Comparison of ENCODE assay signal across 24 cellular contexts in genomic region chr10:45404770-45405120, GRCh38. TPM values are rescaled to one million over a fixed set of nuclear protein-coding genes. Genes with fewer than 3 reads are reported as not detected.
A peak's percentile ranks its signal among the peaks of the same experiment; 100 is the strongest.
DNase-seq lines count a peak whose midpoint lies in the region; ATAC-seq and TF ChIP-seq lines count a peak whose summit lies in the region.
"Had no signal": no experiment of that assay in that cellular context is flagged by ENCODE, and none has a peak within 500 bp of the region (broad histone marks: within the 10 kb centered on the region; RNA-seq: fewer than 3 reads in every experiment).

No MANE protein-coding gene starts in this region.

- peaks cover 85% of the 10 kb centered on the region for H3K4me1 Mint-ChIP-seq in dendritic cell treated with granulocyte-macrophage colony-stimulating factor and Interleukin-4, amounts not matched to agents 40 ng/mL and 50 ng/mL, for 4 days (ENCODE audit: low read depth)
- H3K4me1 Mint-ChIP-seq: CD4-positive, CD25-positive, alpha-beta regulatory T cell had no signal

- H2BK120ac ChIP-seq in neuronal stem cell (ENCODE audit: low read depth, low read length), result no peak overlapping the region

- H3K4me1 ChIP-seq in BLaER1 treated with 17β-estradiol and CSF1 and Interleukin-3, amounts not matched to agents 10 nM and 100 nM, result peaks cover 29 to 100% (median 93%) of the 10 kb centered on the region in 10 experiments
- H3K4me1 ChIP-seq in neuronal stem cell (ENCODE audit: control insufficient read depth in 2 of 2, insufficient read depth in 1 of 2, low read depth in 1 of 2, low read length in 2 of 2) (peaks cover 0 to 3% of the 10 kb centered on the region in 2 donors), vagina (no peaks in the 10 kb centered on the region)
- H3K4me1 ChIP-seq: A549 had no signal

- H4K8ac ChIP-seq in neuronal stem cell (ENCODE audit: low read depth, low read length), result no peak overlapping the region

- peak overlapping the region; percentile 43 to 82 (median 69); a peak in 21 of 22 replicates for H3K27ac ChIP-seq in BLaER1 treated with 17β-estradiol and CSF1 and Interleukin-3, amounts not matched to agents 10 nM and 100 nM
- no peak overlapping the region for H3K27ac ChIP-seq in neuronal stem cell (replicated peaks; ENCODE audit: low read length)
- no peak overlapping the region for H3K27ac ChIP-seq in vagina
- H3K27ac ChIP-seq: A549, PC-9 had no signal

- no peak overlapping the region for H2AK5ac ChIP-seq in neuronal stem cell (ENCODE audit: low read depth, low read length)

- ATAC-seq in GM21717 (IDR thresholded peaks at IDR 0.05; ENCODE audit: unreplicated experiment), result peak; percentile 9
- ATAC-seq: HepG2 had no signal

- no peak overlapping the region for H3K14ac ChIP-seq in neuronal stem cell (ENCODE audit: low read length)

- no peak for TF ChIP-seq POLR2A in vagina (IDR thresholded peaks at IDR 0.05)

- H3K9me3 ChIP-seq in BLaER1 treated with 17β-estradiol and CSF1 and Interleukin-3, amounts not matched to agents 10 nM and 100 nM (replicated peaks in 1 of 11), result peaks cover 0 to 25% (median 14%) of the 10 kb centered on the region in 11 experiments; a peak in 15 of 22 replicates
- H3K9me3 ChIP-seq in neuronal stem cell (replicated peaks in 1 of 2; ENCODE audit: control insufficient read depth in 2 of 2, insufficient read depth in 1 of 2, low read depth in 1 of 2, low read length in 2 of 2) (no peaks in the 10 kb centered on the region), vagina (no peaks in the 10 kb centered on the region)
- H3K9me3 ChIP-seq: A549 had no signal

- H3K9me3 Mint-ChIP-seq in dendritic cell treated with granulocyte-macrophage colony-stimulating factor and Interleukin-4, amounts not matched to agents 40 ng/mL and 50 ng/mL, for 4 days, result no peaks in the 10 kb centered on the region
- H3K9me3 Mint-ChIP-seq: T-cell had no signal

- H3K27me3 ChIP-seq in BLaER1 treated with 17β-estradiol and CSF1 and Interleukin-3, amounts not matched to agents 10 nM and 100 nM, result no peaks in the 10 kb centered on the region
- no peaks in the 10 kb centered on the region for H3K27me3 ChIP-seq in neuronal stem cell (ENCODE audit: control insufficient read depth in 3 of 3, insufficient read depth in 3 of 3, low read depth in 1 of 3, low read length in 3 of 3)
- H3K27me3 ChIP-seq in vagina, result no peaks in the 10 kb centered on the region

- no peak overlapping the region for H2BK5ac ChIP-seq in neuronal stem cell (ENCODE audit: low read length)

- H2BK12ac ChIP-seq in neuronal stem cell (ENCODE audit: low read length), result no peak overlapping the region

- no peak overlapping the region for H3K4ac ChIP-seq in neuronal stem cell (ENCODE audit: low read length)

- intact Hi-C loops in dendritic cell treated with granulocyte-macrophage colony-stimulating factor and Interleukin-4, amounts not matched to agents 40 ng/mL and 50 ng/mL, for 4 days (cut with micrococcal nuclease), result loop anchor here (2.0 to 10.0 kb wide), 2 partner anchors 14 to 50 kb away; no protein-coding TSS in a partner anchor
- intact Hi-C loops in vagina (cut with DNase I), result no loop called here

- H3K36me3 ChIP-seq in BLaER1 treated with 17β-estradiol and CSF1 and Interleukin-3, amounts not matched to agents 10 nM and 100 nM, result peaks cover 16 to 93% (median 75%) of the 10 kb centered on the region in 11 experiments; a peak in 21 of 22 replicates
- H3K36me3 ChIP-seq in neuronal stem cell (replicated peaks in 1 of 2; ENCODE audit: control insufficient read depth in 2 of 2, insufficient read depth in 2 of 2, low read length in 2 of 2) (no peaks in the 10 kb centered on the region), vagina (no peaks in the 10 kb centered on the region)

- no peak overlapping the region for H3K23ac ChIP-seq in neuronal stem cell (ENCODE audit: low read depth, low read length, poor library complexity)

- H2BK15ac ChIP-seq in neuronal stem cell (ENCODE audit: low read length), result no peak overlapping the region

- H3K27ac Mint-ChIP-seq in dendritic cell treated with granulocyte-macrophage colony-stimulating factor and Interleukin-4, amounts not matched to agents 40 ng/mL and 50 ng/mL, for 4 days, result peak overlapping the region; percentile 75
- H3K27ac Mint-ChIP-seq: CD4-positive, CD25-positive, alpha-beta regulatory T cell; T-cell had no signal

- H3K4me3 ChIP-seq in BLaER1 treated with 17β-estradiol and CSF1 and Interleukin-3, amounts not matched to agents 10 nM and 100 nM, result peak overlapping the region in 6 of 10 experiments; percentile 2 to 35 (median 12); a peak in 3 of 20 replicates
- H3K4me3 ChIP-seq in neuronal stem cell (ENCODE audit: low read length in 2 of 2) (no peak overlapping the region), vagina (no peak overlapping the region)
- H3K4me3 ChIP-seq: A549, PC-9 had no signal

- peaks cover 64% of the 10 kb centered on the region for H3K36me3 Mint-ChIP-seq in dendritic cell treated with granulocyte-macrophage colony-stimulating factor and Interleukin-4, amounts not matched to agents 40 ng/mL and 50 ng/mL, for 4 days (ENCODE audit: low read depth)
- H3K36me3 Mint-ChIP-seq: CD4-positive, CD25-positive, alpha-beta regulatory T cell; T-cell had no signal

- no peak for TF ChIP-seq CTCF in vagina (IDR thresholded peaks at IDR 0.05)

- no CpG with 5 or more reads among the region's 4 CpGs for WGBS in neuronal stem cell (ENCODE audit: extremely low coverage in 2 of 2, insufficient read length in 2 of 2, insufficient replicate concordance in 1 of 2), 2 donors

- no peak overlapping the region for H3K18ac ChIP-seq in neuronal stem cell (ENCODE audit: low read length)

- no peak overlapping the region for H4K91ac ChIP-seq in neuronal stem cell (ENCODE audit: low read depth, low read length, poor library complexity)

- peaks cover 0 to 12% (median 0%) of the 10 kb centered on the region in 11 experiments; a peak in 4 of 22 replicates for H4K20me1 ChIP-seq in BLaER1 treated with 17β-estradiol and CSF1 and Interleukin-3, amounts not matched to agents 10 nM and 100 nM

- peak overlapping the region; percentile 26 for H3K4me3 Mint-ChIP-seq in dendritic cell treated with granulocyte-macrophage colony-stimulating factor and Interleukin-4, amounts not matched to agents 40 ng/mL and 50 ng/mL, for 4 days
- H3K4me3 Mint-ChIP-seq: CD4-positive, CD25-positive, alpha-beta regulatory T cell; T-cell had no signal

- DNase-seq in neuronal stem cell (ENCODE audit: low spot score) (no peak), RKO (ENCODE audit: low spot score) (no peak), vagina (ENCODE audit: extremely low spot score in 2 of 2) (no peak)
- no peak for DNase-seq in activated CD4-positive, CD25-positive, alpha-beta regulatory T cell (lab: John Stamatoyannopoulos, UW)
- no peak for DNase-seq in effector CD8-positive, alpha-beta T cell (lab: John Stamatoyannopoulos, UW)
- DNase-seq: CD4-positive, CD25-positive, alpha-beta regulatory T cell; DMS153; NCI-H1105; NCI-H1436 treated with DMSO at 0.1 percent for 48 hours; NCI-H1930; NCI-H2107; NCI-H524 treated with DMSO at 0.1 percent for 48 hours; NCI-H774; PC-9; Right ventricle myocardium superior; T-cell had no signal

- peak overlapping the region in 10 of 11 experiments; percentile 24 to 66 (median 51); a peak in 16 of 22 replicates for H3K9ac ChIP-seq in BLaER1 treated with 17β-estradiol and CSF1 and Interleukin-3, amounts not matched to agents 10 nM and 100 nM
- no peak overlapping the region for H3K9ac ChIP-seq in neuronal stem cell (ENCODE audit: low read depth, low read length, poor library complexity)

- H3K4me2 ChIP-seq in BLaER1 treated with 17β-estradiol and CSF1 and Interleukin-3, amounts not matched to agents 10 nM and 100 nM, result peak overlapping the region; percentile 69 to 95 (median 85)
- H3K4me2 ChIP-seq in neuronal stem cell (ENCODE audit: insufficient read depth, low read length, poor library complexity, severe bottlenecking), result no peak overlapping the region
- H3K4me2 ChIP-seq: A549, PC-9 had no signal

- no peaks in the 10 kb centered on the region for H3K27me3 Mint-ChIP-seq in dendritic cell treated with granulocyte-macrophage colony-stimulating factor and Interleukin-4, amounts not matched to agents 40 ng/mL and 50 ng/mL, for 4 days
- H3K27me3 Mint-ChIP-seq: CD4-positive, CD25-positive, alpha-beta regulatory T cell had no signal

- no peaks in the 10 kb centered on the region for H3K79me1 ChIP-seq in neuronal stem cell (ENCODE audit: low read depth, low read length)

- H2AFZ ChIP-seq in neuronal stem cell (ENCODE audit: low read length), result peak overlapping the region; percentile 66
- H2AFZ ChIP-seq: PC-9 had no signal

RNA-seq across cellular contexts. Expression of gene ALOX5, which starts 30.7 kb away (rescaled TPM):
- 0.73 TPM for polyA plus RNA-seq in neuronal stem cell (2013, experiment 1 of 2)
- polyA plus RNA-seq in neuronal stem cell (2013, experiment 2 of 2), result 0.97 TPM
- total RNA-seq in vagina, result 22.8 TPM
- total RNA-seq: HepG2, HT1080, MCF 10A, SK-MEL-5 had no signal

Comparison
In these comparisons a context has a peak if more than half of its experiments do, and no peak if none do; other contexts are left out.
1. H3K27ac ChIP-seq: peak in BLaER1 treated with 17β-estradiol and CSF1 and Interleukin-3, amounts not matched to agents 10 nM and 100 nM (11 of 11); none in neuronal stem cell (single experiment) and vagina (single experiment).
2. H3K4me3 ChIP-seq: peak in BLaER1 treated with 17β-estradiol and CSF1 and Interleukin-3, amounts not matched to agents 10 nM and 100 nM (6 of 10); none in neuronal stem cell (0 of 2) and vagina (0 of 2).